1 cellular context compared by ENCODE assay signal in the genomic region with DNA sequence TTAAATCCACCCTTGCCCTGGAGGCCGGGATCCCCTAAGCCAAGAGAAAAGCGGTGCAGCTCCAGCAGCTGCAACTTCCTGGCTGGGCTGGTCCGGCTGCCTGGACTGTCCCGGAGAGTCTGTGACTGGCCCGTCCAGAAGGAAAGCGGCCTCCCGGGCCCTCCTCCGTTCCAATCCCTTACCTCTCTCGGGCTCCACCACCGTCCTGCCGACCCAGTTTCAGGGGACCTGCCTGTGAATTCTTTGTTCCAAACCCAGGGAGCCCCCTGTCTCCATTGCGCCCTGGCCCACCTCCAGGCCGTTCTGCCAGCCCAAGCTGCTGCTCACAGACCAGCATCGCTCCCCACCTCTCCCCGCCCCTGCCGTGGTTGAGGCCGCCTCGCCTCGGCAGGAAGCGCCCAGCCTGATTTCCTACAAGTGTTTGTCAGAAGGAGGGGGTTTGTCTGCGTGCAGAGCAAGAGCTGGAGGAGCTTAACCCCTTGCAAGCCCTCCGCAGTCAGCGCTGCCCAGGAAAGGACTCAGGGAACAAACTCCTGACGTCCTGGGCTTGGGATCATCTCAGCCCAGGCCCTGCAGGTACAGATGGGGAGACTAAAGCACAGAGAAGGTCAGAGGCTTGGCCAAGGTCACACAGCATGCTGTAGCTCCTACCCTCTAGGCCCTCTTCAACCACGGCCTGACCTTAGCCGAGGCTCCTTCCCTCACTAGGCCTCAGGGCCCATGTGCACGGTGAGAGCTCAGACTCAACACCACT.
TF ChIP-seq lines count a peak whose summit lies in the region.

A gene with protein sequence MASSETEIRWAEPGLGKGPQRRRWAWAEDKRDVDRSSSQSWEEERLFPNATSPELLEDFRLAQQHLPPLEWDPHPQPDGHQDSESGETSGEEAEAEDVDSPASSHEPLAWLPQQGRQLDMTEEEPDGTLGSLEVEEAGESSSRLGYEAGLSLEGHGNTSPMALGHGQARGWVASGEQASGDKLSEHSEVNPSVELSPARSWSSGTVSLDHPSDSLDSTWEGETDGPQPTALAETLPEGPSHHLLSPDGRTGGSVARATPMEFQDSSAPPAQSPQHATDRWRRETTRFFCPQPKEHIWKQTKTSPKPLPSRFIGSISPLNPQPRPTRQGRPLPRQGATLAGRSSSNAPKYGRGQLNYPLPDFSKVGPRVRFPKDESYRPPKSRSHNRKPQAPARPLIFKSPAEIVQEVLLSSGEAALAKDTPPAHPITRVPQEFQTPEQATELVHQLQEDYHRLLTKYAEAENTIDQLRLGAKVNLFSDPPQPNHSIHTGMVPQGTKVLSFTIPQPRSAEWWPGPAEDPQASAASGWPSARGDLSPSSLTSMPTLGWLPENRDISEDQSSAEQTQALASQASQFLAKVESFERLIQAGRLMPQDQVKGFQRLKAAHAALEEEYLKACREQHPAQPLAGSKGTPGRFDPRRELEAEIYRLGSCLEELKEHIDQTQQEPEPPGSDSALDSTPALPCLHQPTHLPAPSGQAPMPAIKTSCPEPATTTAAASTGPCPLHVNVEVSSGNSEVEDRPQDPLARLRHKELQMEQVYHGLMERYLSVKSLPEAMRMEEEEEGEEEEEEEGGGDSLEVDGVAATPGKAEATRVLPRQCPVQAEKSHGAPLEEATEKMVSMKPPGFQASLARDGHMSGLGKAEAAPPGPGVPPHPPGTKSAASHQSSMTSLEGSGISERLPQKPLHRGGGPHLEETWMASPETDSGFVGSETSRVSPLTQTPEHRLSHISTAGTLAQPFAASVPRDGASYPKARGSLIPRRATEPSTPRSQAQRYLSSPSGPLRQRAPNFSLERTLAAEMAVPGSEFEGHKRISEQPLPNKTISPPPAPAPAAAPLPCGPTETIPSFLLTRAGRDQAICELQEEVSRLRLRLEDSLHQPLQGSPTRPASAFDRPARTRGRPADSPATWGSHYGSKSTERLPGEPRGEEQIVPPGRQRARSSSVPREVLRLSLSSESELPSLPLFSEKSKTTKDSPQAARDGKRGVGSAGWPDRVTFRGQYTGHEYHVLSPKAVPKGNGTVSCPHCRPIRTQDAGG (N-terminal part only) (minus strand): TSS at position 305 of the 754 bp plus-strand sequence. CDS start 6,649 bp downstream, outside the sequence.

TF ChIP-seq in HCT116, 20 proteins besides CTCF, POLR2A, EP300 and RAD21:
- TF ChIP-seq EZH2phosphoT487 (IDR thresholded peaks at IDR 0.05; ENCODE audit: borderline replicate concordance) = no peak
- TF ChIP-seq CBX3 (IDR thresholded peaks at IDR 0.05; ENCODE audit: low read depth) = no peak
- TF ChIP-seq, protein P1, sequence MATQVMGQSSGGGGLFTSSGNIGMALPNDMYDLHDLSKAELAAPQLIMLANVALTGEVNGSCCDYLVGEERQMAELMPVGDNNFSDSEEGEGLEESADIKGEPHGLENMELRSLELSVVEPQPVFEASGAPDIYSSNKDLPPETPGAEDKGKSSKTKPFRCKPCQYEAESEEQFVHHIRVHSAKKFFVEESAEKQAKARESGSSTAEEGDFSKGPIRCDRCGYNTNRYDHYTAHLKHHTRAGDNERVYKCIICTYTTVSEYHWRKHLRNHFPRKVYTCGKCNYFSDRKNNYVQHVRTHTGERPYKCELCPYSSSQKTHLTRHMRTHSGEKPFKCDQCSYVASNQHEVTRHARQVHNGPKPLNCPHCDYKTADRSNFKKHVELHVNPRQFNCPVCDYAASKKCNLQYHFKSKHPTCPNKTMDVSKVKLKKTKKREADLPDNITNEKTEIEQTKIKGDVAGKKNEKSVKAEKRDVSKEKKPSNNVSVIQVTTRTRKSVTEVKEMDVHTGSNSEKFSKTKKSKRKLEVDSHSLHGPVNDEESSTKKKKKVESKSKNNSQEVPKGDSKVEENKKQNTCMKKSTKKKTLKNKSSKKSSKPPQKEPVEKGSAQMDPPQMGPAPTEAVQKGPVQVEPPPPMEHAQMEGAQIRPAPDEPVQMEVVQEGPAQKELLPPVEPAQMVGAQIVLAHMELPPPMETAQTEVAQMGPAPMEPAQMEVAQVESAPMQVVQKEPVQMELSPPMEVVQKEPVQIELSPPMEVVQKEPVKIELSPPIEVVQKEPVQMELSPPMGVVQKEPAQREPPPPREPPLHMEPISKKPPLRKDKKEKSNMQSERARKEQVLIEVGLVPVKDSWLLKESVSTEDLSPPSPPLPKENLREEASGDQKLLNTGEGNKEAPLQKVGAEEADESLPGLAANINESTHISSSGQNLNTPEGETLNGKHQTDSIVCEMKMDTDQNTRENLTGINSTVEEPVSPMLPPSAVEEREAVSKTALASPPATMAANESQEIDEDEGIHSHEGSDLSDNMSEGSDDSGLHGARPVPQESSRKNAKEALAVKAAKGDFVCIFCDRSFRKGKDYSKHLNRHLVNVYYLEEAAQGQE (IDR thresholded peaks at IDR 0.05; ENCODE audit: low read depth) = no peak
- no peak for TF ChIP-seq ELF1 (IDR thresholded peaks at IDR 0.05; ENCODE audit: borderline replicate concordance, low read depth)
TF ChIP-seq in HCT116: peak in this region for 0.
